30 cellular contexts compared by ENCODE assay signal in genomic region chr20:34883809-34884208, GRCh38.
"Had no signal": no experiment of that assay in that cellular context is flagged by ENCODE, and none has a peak within 500 bp of the region (broad histone marks: within the 10 kb centered on the region; RNA-seq: fewer than 3 reads in every experiment).

No MANE protein-coding gene starts in this region.

- DNase-seq: activated CD4-positive, alpha-beta T cell treated with anti-CD3 and anti-CD28 coated beads for 1 hour; activated CD4-positive, alpha-beta T cell treated with anti-CD3 and anti-CD28 coated beads, Interleukin-2, amount 10 ng/mL, durations not matched to agents 24 days and 14 days; activated CD4-positive, alpha-beta T cell treated with anti-CD3 and anti-CD28 coated beads, Interleukin-2, amount 50 U/mL, for 48 hours; activated CD4-positive, CD25-positive, alpha-beta regulatory T cell; activated gamma-delta T cell; activated naive CD4-positive, alpha-beta T cell treated with anti-CD3 and anti-CD28 coated beads, Interleukin-2, amount 10 ng/mL, durations not matched to agents 7 days and 5 days; activated T-cell treated with anti-CD3 and anti-CD28 coated beads, Interleukin-2, amount 50 U/mL, for 4 hours; amygdala; body of pancreas; Kasumi-1; KG1; MG63; NCI-H1048; NCI-H1105 treated with DMSO at 0.1 percent for 48 hours; NCI-H1436; NCI-H1694; NCI-H1930; NCI-H2081 treated with DMSO at 0.1 percent for 48 hours; NCI-H345; NCI-H524 treated with DMSO at 0.1 percent for 48 hours; SHP77; SJCRH30; T1000; WERI-Rb-1 had no signal

- H3K36me3 ChIP-seq: SJCRH30, WERI-Rb-1 had no signal

- H3K27me3 Mint-ChIP-seq: activated CD4-positive, alpha-beta T cell treated with anti-CD3 and anti-CD28 coated beads, Interleukin-2, amount 10 ng/mL, durations not matched to agents 24 days and 14 days; activated naive CD4-positive, alpha-beta T cell treated with anti-CD3 and anti-CD28 coated beads, Interleukin-2, amount 10 ng/mL, durations not matched to agents 7 days and 5 days; activated naive CD8-positive, alpha-beta T cell had no signal

- H3K4me3 Mint-ChIP-seq: activated CD4-positive, alpha-beta T cell treated with anti-CD3 and anti-CD28 coated beads, Interleukin-2, amount 10 ng/mL, durations not matched to agents 24 days and 14 days; activated naive CD4-positive, alpha-beta T cell treated with anti-CD3 and anti-CD28 coated beads, Interleukin-2, amount 10 ng/mL, durations not matched to agents 7 days and 5 days; activated naive CD8-positive, alpha-beta T cell; activated T-cell treated with anti-CD3 and anti-CD28 coated beads, Interleukin-2, amount 50 U/mL, for 4 hours had no signal

- H3K9me3 Mint-ChIP-seq: activated naive CD4-positive, alpha-beta T cell treated with anti-CD3 and anti-CD28 coated beads, Interleukin-2, amount 10 ng/mL, durations not matched to agents 7 days and 5 days; activated T-cell treated with anti-CD3 and anti-CD28 coated beads, Interleukin-2, amount 50 U/mL, for 4 hours; activated T-helper 2 cell treated with anti-CD3 and anti-CD28 coated beads, Interferon-gamma antibody, Interleukin-2, Interleukin-4, amounts not matched to agents 10 μg/mL and 5 μg/mL and 100 μg/mL, durations not matched to agents 14 hours and 24 hours and 36 hours had no signal

- H3K27ac Mint-ChIP-seq: activated naive CD8-positive, alpha-beta T cell; activated T-helper 2 cell treated with anti-CD3 and anti-CD28 coated beads, Interferon-gamma antibody, Interleukin-2, Interleukin-4, amounts not matched to agents 10 μg/mL and 5 μg/mL and 100 μg/mL, durations not matched to agents 14 hours and 24 hours and 36 hours had no signal

- H3K9me3 ChIP-seq: body of pancreas, breast epithelium, SJCRH30 had no signal

- H3K27me3 ChIP-seq: body of pancreas, breast epithelium, MG63, SJCRH30 had no signal

- FAIRE-seq: astrocyte had no signal

- H3K27ac ChIP-seq: body of pancreas, SJCRH30, SK-N-MC, WERI-Rb-1 had no signal

- H3K4me3 ChIP-seq: body of pancreas, breast epithelium, MG63, SJCRH30, SK-N-MC had no signal

- H3K4me1 ChIP-seq: breast epithelium, SJCRH30 had no signal

- ATAC-seq: activated T-cell treated with anti-CD3 and anti-CD28 coated beads, Interleukin-2, amount 50 U/mL, for 4 hours; body of pancreas; Panc1 had no signal
